ENCODE assay signal across 8 cellular contexts in the genomic region with DNA sequence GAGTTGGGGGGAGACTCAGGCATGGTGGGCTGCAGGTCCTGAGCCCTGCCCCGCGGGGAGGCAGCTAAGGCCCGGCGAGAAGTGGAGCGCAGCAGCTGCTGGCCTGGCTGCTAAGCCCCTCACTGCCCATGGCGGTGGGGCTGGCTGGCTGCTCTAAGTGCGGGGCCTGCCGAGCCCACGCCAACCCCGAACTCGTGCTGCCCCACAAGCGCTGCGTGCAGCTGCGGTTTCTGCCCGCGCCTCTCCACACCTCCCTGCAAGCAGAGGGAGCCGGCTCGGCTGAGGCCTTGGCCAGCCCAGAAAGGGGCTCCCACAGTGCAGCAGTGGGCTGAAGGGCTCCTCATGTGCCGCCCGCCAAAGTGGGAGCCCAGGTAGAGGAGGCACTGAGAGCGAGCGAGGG. TPM values are rescaled to one million over a fixed set of nuclear protein-coding genes. Genes with fewer than 3 reads are reported as not detected.
"Had no signal": no experiment of that assay in that cellular context is flagged by ENCODE, and none has a peak within 500 bp of the region (broad histone marks: within the 10 kb centered on the region; RNA-seq: fewer than 3 reads in every experiment).

No MANE protein-coding gene starts in this region.

- H3K36me3 Mint-ChIP-seq: IgD-negative memory B cell had no signal

- H3K4me3 Mint-ChIP-seq: IgD-negative memory B cell had no signal

- H3K4me3 ChIP-seq: K562 had no signal

- H3K4me1 Mint-ChIP-seq: IgD-negative memory B cell had no signal

- H3K27ac Mint-ChIP-seq: IgD-negative memory B cell had no signal

- H3K27ac ChIP-seq: HL-60 had no signal

- H3K27me3 Mint-ChIP-seq: IgD-negative memory B cell had no signal

- DNase-seq: IMR-90, KBM-7 had no signal

- ATAC-seq: HepG2, K562 had no signal

- FAIRE-seq: HepG2, HTR-8/SVneo, K562 had no signal

RNA-seq across cellular contexts. Expression of gene TENM2, which starts 42.5 kb away (rescaled TPM):
- total RNA-seq: HepG2, HT-29, K562 had no signal
- polyA plus RNA-seq: HepG2, IgD-negative memory B cell, K562 had no signal
